In the genomic region with DNA sequence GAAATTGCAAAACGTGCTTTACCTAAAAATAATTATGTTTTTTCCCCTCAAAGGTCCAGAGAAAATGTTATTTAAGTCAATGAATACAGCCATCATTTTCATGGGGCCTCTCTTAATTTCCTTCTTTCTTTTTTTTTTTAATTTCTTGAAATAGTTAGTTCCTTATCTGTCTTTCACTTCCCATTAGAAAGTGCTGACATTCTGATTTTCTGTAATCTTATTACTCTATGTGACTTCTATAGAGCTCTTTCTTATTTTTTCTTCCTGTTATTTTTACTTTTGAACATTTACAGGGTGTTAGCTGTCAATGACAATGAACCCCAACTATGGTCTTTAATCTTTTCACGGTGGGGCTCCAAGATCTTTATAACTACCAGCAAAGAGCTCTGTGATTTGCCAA, we compare ENCODE assay signal across 1 cellular context.
A peak's percentile ranks its signal among the peaks of the same experiment; 100 is the strongest.
TF ChIP-seq lines count a peak whose summit lies in the region.

No MANE protein-coding gene starts in this region.

TF ChIP-seq in K562, 482 proteins besides CTCF, POLR2A, EP300 and RAD21:
- TF ChIP-seq C11orf30 (IDR thresholded peaks at IDR 0.05; ENCODE audit: low read depth) (peak; percentile 10; the same call in 1 of the 2 replicates), PKNOX1 (IDR thresholded peaks at IDR 0.05) (no peak), ZBED1 (IDR thresholded peaks at IDR 0.05) (no peak), ZBTB9 (CRISPR knock-in tag; IDR thresholded peaks at IDR 0.05) (no peak), PHF8 (IDR thresholded peaks at IDR 0.05; ENCODE audit: borderline replicate concordance, low read length) (no peak)
